ENCODE assay signal across 10 cellular contexts in genomic region chr17:44170499-44171201, GRCh38. TPM values are rescaled to one million over a fixed set of nuclear protein-coding genes. Genes with fewer than 3 reads are reported as not detected.
A peak's percentile ranks its signal among the peaks of the same experiment; 100 is the strongest.
DNase-seq lines count a peak whose midpoint lies in the region; ATAC-seq, FAIRE-seq and TF ChIP-seq lines count a peak whose summit lies in the region.
"Had no signal": no experiment of that assay in that cellular context is flagged by ENCODE, and none has a peak within 500 bp of the region (broad histone marks: within the 10 kb centered on the region; RNA-seq: fewer than 3 reads in every experiment).

TSS of gene ASB16 (plus strand) at chr17:44170704. CDS start at chr17:44170790, 86 bp downstream.

- H3K4me2 ChIP-seq in H1 (ENCODE audit: insufficient read depth in 1 of 2, low read depth in 2 of 2, low read length in 2 of 2): peak within 1 kb of the TSS; percentile 10 to 40; a peak in 3 of 4 replicates

- H3K4ac ChIP-seq in H1 (replicated peaks; ENCODE audit: insufficient read length, low read depth, low read length): no peak within 1 kb of the TSS

- H3K56ac ChIP-seq in H1 (replicated peaks; ENCODE audit: insufficient read length, low read depth, low read length): no peak within 1 kb of the TSS

- peak within 1 kb of the TSS; percentile 80 for H2BK5ac ChIP-seq in H1 (ENCODE audit: low read depth, low read length)

- TF ChIP-seq CTCF in AG09309 (IDR thresholded peaks at IDR 0.05; ENCODE audit: control insufficient read depth, insufficient read depth, low read depth, low read length, missing control alignments) (no peak), H1 (IDR thresholded peaks at IDR 0.05; ENCODE audit: control extremely low read depth in 1 of 3, insufficient read depth in 1 of 3, low read depth in 1 of 3, low read length in 3 of 3) (peak; percentile 36 to 42 (median 41); a peak in 3 of 4 replicates)

- peak within 1 kb of the TSS; percentile 23 for H4K91ac ChIP-seq in H1 (replicated peaks; ENCODE audit: insufficient read length, low read length)

- H3K27me3 ChIP-seq in H1 (replicated peaks in 1 of 4; ENCODE audit: control insufficient read depth in 3 of 4, extremely low read depth in 1 of 4, insufficient read depth in 3 of 4, low read length in 3 of 4) (no peaks in the 10 kb centered on the region), muscle layer of duodenum (ENCODE audit: low read depth, low read length) (no peaks in the 10 kb centered on the region)

- H3K27ac ChIP-seq in H1 (ENCODE audit: low read depth, low read length) (peak within 1 kb of the TSS; percentile 56; the same call in 1 of the 2 replicates), muscle layer of duodenum (ENCODE audit: low read length) (no peak within 1 kb of the TSS)

- FAIRE-seq in H1 (lab: Jason Lieb, UNC): no peak

- H3K18ac ChIP-seq in H1 (ENCODE audit: extremely low read depth, low read length): peak within 1 kb of the TSS; percentile 48

- H3K36me3 ChIP-seq in H1 (ENCODE audit: control insufficient read depth in 2 of 4, insufficient read depth in 4 of 4, low read length in 3 of 4) (peaks cover 0 to 3% (median 0%) of the 10 kb centered on the region in 4 experiments; a peak in 1 of 8 replicates), muscle layer of duodenum (ENCODE audit: control insufficient read depth in 1 of 2, insufficient read depth in 2 of 2, low read length in 2 of 2) (no peaks in the 10 kb centered on the region)

- H2BK15ac ChIP-seq in H1 (ENCODE audit: low read length): peak within 1 kb of the TSS; percentile 40; the same call in 1 of the 2 replicates

- H4K5ac ChIP-seq in H1 (ENCODE audit: insufficient read length, low read depth, low read length): peak within 1 kb of the TSS; percentile 16

- H2AFZ ChIP-seq in H1 (ENCODE audit: low read length): no peak within 1 kb of the TSS

- TF ChIP-seq EP300 in H1 (IDR thresholded peaks at IDR 0.05; ENCODE audit: borderline replicate concordance in 1 of 2, low read depth in 2 of 2, low read length in 2 of 2): no peak

- H3K4me3 Mint-ChIP-seq in stimulated activated effector memory CD8-positive, alpha-beta T cell treated with anti-CD3 and anti-CD28 coated beads, Interleukin-12 subunit alpha, Interleukin-12 subunit beta, amount 100 ng/mL, for 72 hours: no peak within 1 kb of the TSS

- WGBS in H1 (ENCODE audit: extremely low coverage in 1 of 2, insufficient coverage in 1 of 2, insufficient read length in 1 of 2, insufficient replicate concordance in 2 of 2, low coverage in 1 of 2, low lambda C conversion rate in 2 of 2, missing lambda C conversion rate in 1 of 2), 2 experiments: 76% methylated on average over 21 of the region's 21 CpGs; no CpG with 5 or more reads in 1 of the 2 experiments

- H3K9me3 ChIP-seq in H1 (ENCODE audit: insufficient read depth in 2 of 2, low read depth in 1 of 2, low read length in 1 of 2) (no peaks in the 10 kb centered on the region), muscle layer of duodenum (ENCODE audit: control insufficient read depth in 1 of 2, low read length in 2 of 2) (no peaks in the 10 kb centered on the region)

- no peaks in the 10 kb centered on the region for H3K79me2 ChIP-seq in H1 (ENCODE audit: control insufficient read depth in 1 of 2, insufficient read depth in 2 of 2, low read length in 2 of 2)

- no peak within 1 kb of the TSS for H3K14ac ChIP-seq in H1 (ENCODE audit: insufficient read length)

- CTCF ChIA-PET in H1 (lab: Charles Lee; ENCODE audit: partially characterized antibody): interaction anchor here (0.9 to 8.1 kb wide), 21 partner anchors 10 to 188 kb away, joined by 3 to 61 read pairs (median 4); partner anchors contain the start of genes HDAC5, HROB and TMUB2

- 0 out of 2 replicates have a peak within 1 kb of the TSS, but pooled peaks have one; percentile 8 for H2AK5ac ChIP-seq in H1 (ENCODE audit: low read depth, low read length)

- no peaks in the 10 kb centered on the region for H3K9me3 Mint-ChIP-seq in stimulated activated effector memory CD8-positive, alpha-beta T cell treated with anti-CD3 and anti-CD28 coated beads, Interleukin-12 subunit alpha, Interleukin-12 subunit beta, amount 100 ng/mL, for 72 hours

- peak within 1 kb of the TSS; percentile 75 for H2BK12ac ChIP-seq in H1 (ENCODE audit: low read depth, low read length)

- H2BK20ac ChIP-seq in H1 (ENCODE audit: low read length): 0 out of 2 replicates have a peak within 1 kb of the TSS, but pooled peaks have one; percentile 48

- no peaks in the 10 kb centered on the region for H4K20me1 ChIP-seq in H1 (replicated peaks in 1 of 2; ENCODE audit: control insufficient read depth in 1 of 2, insufficient read depth in 2 of 2, low read length in 2 of 2)

- TF ChIP-seq RAD21 in H1 (IDR thresholded peaks at IDR 0.05 in 1 of 2, conservative IDR thresholded peaks at IDR 0.05 in 1 of 2; ENCODE audit: low read depth in 2 of 2, low read length in 2 of 2): peak; percentile 52 to 58; a peak in 3 of 4 replicates

- H3K4me1 ChIP-seq in H1 (replicated peaks in 1 of 4; ENCODE audit: control insufficient read depth in 3 of 4, insufficient read depth in 4 of 4, low read length in 3 of 4) (peaks cover 0 to 15% (median 8%) of the 10 kb centered on the region in 4 experiments; a peak in 5 of 7 replicates), muscle layer of duodenum (ENCODE audit: control insufficient read depth in 1 of 2, insufficient read depth in 2 of 2, low read length in 2 of 2) (peaks cover 0 to 13% of the 10 kb centered on the region in 2 donors)

- no peak within 1 kb of the TSS for H2BK120ac ChIP-seq in H1 (replicated peaks; ENCODE audit: low read depth, low read length)

- DNase-seq in AG09309 (ENCODE audit: low read depth): no peak
- peak; percentile 27 for DNase-seq in NCI-H1694 (lab: John Stamatoyannopoulos, UW)
- no peak for DNase-seq in H1 (ENCODE audit: low read depth in 1 of 2, low spot score in 2 of 2)
- no peak for DNase-seq in activated naive CD4-positive, alpha-beta T cell (lab: John Stamatoyannopoulos, UW)
- no peak for DNase-seq in HuH-7 (ENCODE audit: low spot score)
- no peak for DNase-seq in stimulated activated effector memory CD8-positive, alpha-beta T cell treated with anti-CD3 and anti-CD28 coated beads, Interleukin-12 subunit alpha, Interleukin-12 subunit beta, amount 100 ng/mL, for 72 hours (ENCODE audit: low spot score in 2 of 2)
- no peak for DNase-seq in DMS79 treated with DMSO at 0.1 percent for 48 hours (lab: John Stamatoyannopoulos, UW)
- DNase-seq: Calu3; effector CD8-positive, alpha-beta T cell had no signal

- H3K4me3 ChIP-seq in AG09309 (ENCODE audit: control insufficient read depth, low read depth, low read length) (peak within 1 kb of the TSS; percentile 18), H1 (ENCODE audit: extremely low read depth in 1 of 4, insufficient read depth in 2 of 4, low read depth in 3 of 4, low read length in 4 of 4) (peak within 1 kb of the TSS in 2 of 4 experiments; percentile 14 to 16; a peak in 4 of 8 replicates), muscle layer of duodenum (ENCODE audit: low read depth in 1 of 2, low read length in 2 of 2) (peak within 1 kb of the TSS; percentile 16 to 58)

- peaks cover 14% of the 10 kb centered on the region for H3K4me1 Mint-ChIP-seq in stimulated activated effector memory CD8-positive, alpha-beta T cell treated with anti-CD3 and anti-CD28 coated beads, Interleukin-12 subunit alpha, Interleukin-12 subunit beta, amount 100 ng/mL, for 72 hours

- no peaks in the 10 kb centered on the region for H3K79me1 ChIP-seq in H1 (ENCODE audit: low read depth, low read length)

- H3K23me2 ChIP-seq in H1 (ENCODE audit: low read depth, low read length): no peaks in the 10 kb centered on the region

- ATAC-seq in stimulated activated effector memory CD8-positive, alpha-beta T cell treated with anti-CD3 and anti-CD28 coated beads, Interleukin-12 subunit alpha, Interleukin-12 subunit beta, amount 100 ng/mL, for 72 hours: no peak

- no peak for TF ChIP-seq POLR2A in H1 (IDR thresholded peaks at IDR 0.05; ENCODE audit: control extremely low read depth in 1 of 2, low read depth in 2 of 2, low read length in 2 of 2)

- peak within 1 kb of the TSS; percentile 86; the same call in 1 of the 2 replicates for H4K8ac ChIP-seq in H1 (ENCODE audit: extremely low read depth, insufficient read depth, low read length)

- H3K9ac ChIP-seq in H1 (replicated peaks in 1 of 4; ENCODE audit: extremely low read depth in 1 of 4, low read depth in 3 of 4, low read length in 3 of 4): no peak within 1 kb of the TSS; a peak in 1 of 7 replicates

- POLR2A ChIA-PET in H1 (lab: Charles Lee; ENCODE audit: partially characterized antibody): interaction anchor here (0.6 to 8.7 kb wide), 11 partner anchors 12 to 180 kb away, joined by 3 to 84 read pairs (median 4); partner anchors contain the start of genes HDAC5, LSM12 and TMUB2

- no peak within 1 kb of the TSS for H3K23ac ChIP-seq in H1 (ENCODE audit: insufficient read length)

- H3K36me3 Mint-ChIP-seq in stimulated activated effector memory CD8-positive, alpha-beta T cell treated with anti-CD3 and anti-CD28 coated beads, Interleukin-12 subunit alpha, Interleukin-12 subunit beta, amount 100 ng/mL, for 72 hours: peaks cover 13% of the 10 kb centered on the region

- H3K27ac Mint-ChIP-seq in stimulated activated effector memory CD8-positive, alpha-beta T cell treated with anti-CD3 and anti-CD28 coated beads, Interleukin-12 subunit alpha, Interleukin-12 subunit beta, amount 100 ng/mL, for 72 hours: no peak within 1 kb of the TSS

TF ChIP-seq in H1, 55 proteins besides CTCF, POLR2A, EP300 and RAD21:
- TF ChIP-seq RBBP5 (IDR thresholded peaks at IDR 0.05; ENCODE audit: borderline replicate concordance, low read depth, low read length) (0 out of 2 replicates have a peak, but pooled peaks have one; percentile 61), ASH2L (IDR thresholded peaks at IDR 0.05; ENCODE audit: low read length) (peak; percentile 64), SIN3A (conservative IDR thresholded peaks at IDR 0.05 in 1 of 2, IDR thresholded peaks at IDR 0.05 in 1 of 2; ENCODE audit: low read depth in 1 of 2, low read length in 2 of 2) (no peak)

RNA-seq across cellular contexts. Expression of gene ASB16, which starts in this region (rescaled TPM):
- 0.19 TPM in 1 of 2 replicates, not detected in the other for total RNA-seq in H1 (2021; fragmentation: NEBNext Ultra II Directional; extraction: Animal tissue kit (Norgen Biotek cat#: 25700))
- polyA plus RNA-seq in H1 (2011; rRNA removed): 0.05 and 0.09 TPM in 2 replicates
- 0.05 TPM for polyA plus RNA-seq in H1 (2011; cell fraction: cytosol; rRNA removed)
- 0.17 TPM for polyA plus RNA-seq in H1 (2011; cell fraction: nucleus; rRNA removed)
- polyA plus RNA-seq in H1 (2012, experiment 1 of 2): 1.7 to 2.5 TPM (median 2.3 TPM) in 4 replicates
- 0.79 TPM for polyA plus RNA-seq in H1 (2012, experiment 2 of 2)
- 0.06 TPM for polyA plus RNA-seq in H1 (2013, experiment 1 of 2)
- polyA plus RNA-seq in H1 (2013, experiment 2 of 2): 0.04 TPM
- polyA minus RNA-seq in H1 (2011; rRNA and poly(A)+ RNA removed): 0.10 TPM in 1 of 2 replicates, not detected in the other
- not detected for polyA minus RNA-seq in H1 (2011; cell fraction: cytosol; rRNA and poly(A)+ RNA removed)
- not detected for polyA minus RNA-seq in H1 (2011; cell fraction: nucleus; rRNA and poly(A)+ RNA removed)
